Comparison of ENCODE assay signal across 20 cellular contexts in genomic region chr19:7228935-7229541, GRCh38.
"Had no signal": no experiment of that assay in that cellular context is flagged by ENCODE, and none has a peak within 500 bp of the region (broad histone marks: within the 10 kb centered on the region; RNA-seq: fewer than 3 reads in every experiment).

No MANE protein-coding gene starts in this region.

- FAIRE-seq: RCC 7860 had no signal

- H3K9me3 ChIP-seq: SJSA1 had no signal

- H3K4me1 ChIP-seq: SJSA1 had no signal

- H3K27ac ChIP-seq: SJSA1, SK-N-MC had no signal

- H3K4me3 ChIP-seq: SJSA1, SK-N-MC had no signal

- H3K36me3 ChIP-seq: SJSA1 had no signal

- DNase-seq: KBM-7, MV-4-11, NCI-H1092, NCI-H1417 treated with DMSO at 0.1 percent for 48 hours, NCI-H146, NCI-H1694 treated with DMSO at 0.1 percent for 48 hours, NCI-H1930, NCI-H2081, NCI-H2107, NCI-H2227 treated with DMSO at 0.1 percent for 48 hours, NCI-H510A, NCI-H524 treated with DMSO at 0.1 percent for 48 hours, NCI-H69, NCI-H774, Right ventricle myocardium superior, RPMI8226, SIG-M5 had no signal

- H3K27me3 ChIP-seq: SJSA1 had no signal
